16 cellular contexts compared by ENCODE assay signal in genomic region chrX:13044441-13044840, GRCh38. TPM values are rescaled to one million over a fixed set of nuclear protein-coding genes. Genes with fewer than 3 reads are reported as not detected.
DNase-seq lines count a peak whose midpoint lies in the region; ATAC-seq and TF ChIP-seq lines count a peak whose summit lies in the region.
"Had no signal": no experiment of that assay in that cellular context is flagged by ENCODE, and none has a peak within 500 bp of the region (broad histone marks: within the 10 kb centered on the region; RNA-seq: fewer than 3 reads in every experiment).

Gene FAM9C, minus strand, starts transcription at chrX:13044620. Its CDS starts 831 bp downstream, at chrX:13043789.

- H2AFZ ChIP-seq in OCI-LY7 (ENCODE audit: low read length) = peak within 1 kb of the TSS; percentile 88
- H2AFZ ChIP-seq: GM23248 had no signal

- no peaks in the 10 kb centered on the region for H4K20me1 ChIP-seq in OCI-LY7 (ENCODE audit: insufficient read depth, low read length)
- H4K20me1 ChIP-seq: BLaER1 treated with 17β-estradiol and CSF1 and Interleukin-3, amounts not matched to agents 10 nM and 100 nM had no signal

- peaks cover 2% of the 10 kb centered on the region for H3K36me3 Mint-ChIP-seq in activated naive CD8-positive, alpha-beta T cell
- no peaks in the 10 kb centered on the region for H3K36me3 Mint-ChIP-seq in activated naive CD8-positive, alpha-beta T cell treated with anti-CD3 and anti-CD28 coated beads, Interleukin-2, amount 50 U/mL, for 24 hours (ENCODE audit: low read depth)
- no peaks in the 10 kb centered on the region for H3K36me3 Mint-ChIP-seq in activated naive CD4-positive, alpha-beta T cell treated with anti-CD3 and anti-CD28 coated beads for 36 hours (ENCODE audit: low read depth)
- H3K36me3 Mint-ChIP-seq: CD4-positive, CD25-positive, alpha-beta regulatory T cell had no signal

- peak within 1 kb of the TSS; percentile 41 for H3K27ac Mint-ChIP-seq in activated naive CD8-positive, alpha-beta T cell
- no peak within 1 kb of the TSS for H3K27ac Mint-ChIP-seq in activated naive CD8-positive, alpha-beta T cell treated with anti-CD3 and anti-CD28 coated beads, Interleukin-2, amount 50 U/mL, for 24 hours
- no peak within 1 kb of the TSS for H3K27ac Mint-ChIP-seq in activated naive CD4-positive, alpha-beta T cell treated with anti-CD3 and anti-CD28 coated beads for 36 hours

- H3K4me1 ChIP-seq in OCI-LY7 (ENCODE audit: insufficient read depth, low read length, poor library complexity, severe bottlenecking) = peaks cover 21% of the 10 kb centered on the region

- H3K9me2 ChIP-seq in OCI-LY7 (ENCODE audit: insufficient read depth, low read length) = no peaks in the 10 kb centered on the region

- no peaks in the 10 kb centered on the region for H3K79me2 ChIP-seq in OCI-LY7 (ENCODE audit: insufficient read depth, low read depth, low read length)

- H3K27ac ChIP-seq in OCI-LY7 (ENCODE audit: low read depth, low read length, poor library complexity, severe bottlenecking) = no peak within 1 kb of the TSS
- H3K27ac ChIP-seq: GM23248 had no signal

- H3K4me3 ChIP-seq in OCI-LY7 (ENCODE audit: low read depth, low read length, poor library complexity, severe bottlenecking) = no peak within 1 kb of the TSS
- H3K4me3 ChIP-seq: BLaER1 treated with 17β-estradiol and CSF1 and Interleukin-3, amounts not matched to agents 10 nM and 100 nM; GM23248 had no signal

- ATAC-seq in activated naive CD8-positive, alpha-beta T cell treated with anti-CD3 and anti-CD28 coated beads, Interleukin-2, amount 50 U/mL, for 24 hours = no peak
- ATAC-seq in esophagus mucosa (peak; percentile 17), omental fat pad (ENCODE audit: low FRiP score) (peak; percentile 44), HG03432 (IDR thresholded peaks at IDR 0.05; ENCODE audit: unreplicated experiment) (no peak), GM19328 (IDR thresholded peaks at IDR 0.05; ENCODE audit: unreplicated experiment) (no peak)
- ATAC-seq: HepG2 had no signal

- H3K4me2 ChIP-seq in OCI-LY7 (ENCODE audit: low read length) = peak within 1 kb of the TSS; percentile 51

- no peaks in the 10 kb centered on the region for H3K36me3 ChIP-seq in OCI-LY7 (ENCODE audit: insufficient read depth, low read length)
- H3K36me3 ChIP-seq: BLaER1 treated with 17β-estradiol and CSF1 and Interleukin-3, amounts not matched to agents 10 nM and 100 nM had no signal

- POLR2A ChIA-PET in OCI-LY7 (lab: Charles Lee) = interaction anchor here (0.6 kb wide), 1 partner anchor 19 kb away, joined by 10 read pairs; no protein-coding TSS in a partner anchor

- TF ChIP-seq CTCF in OCI-LY7 (conservative IDR thresholded peaks at IDR 0.05; ENCODE audit: low read length) (no peak), omental fat pad (IDR thresholded peaks at IDR 0.05) (no peak)

- H3K9me3 ChIP-seq in OCI-LY7 (ENCODE audit: low read length) = no peaks in the 10 kb centered on the region

- no peaks in the 10 kb centered on the region for H3K27me3 Mint-ChIP-seq in activated naive CD8-positive, alpha-beta T cell
- no peaks in the 10 kb centered on the region for H3K27me3 Mint-ChIP-seq in activated naive CD8-positive, alpha-beta T cell treated with anti-CD3 and anti-CD28 coated beads, Interleukin-2, amount 50 U/mL, for 24 hours
- no peaks in the 10 kb centered on the region for H3K27me3 Mint-ChIP-seq in activated naive CD4-positive, alpha-beta T cell treated with anti-CD3 and anti-CD28 coated beads for 36 hours (ENCODE audit: low read depth)
- H3K27me3 Mint-ChIP-seq: CD4-positive, CD25-positive, alpha-beta regulatory T cell had no signal

- intact Hi-C loops in OCI-LY7 (cut with micrococcal nuclease; ENCODE audit: unreplicated experiment) = no loop called here
- intact Hi-C loops in activated naive CD4-positive, alpha-beta T cell treated with anti-CD3 and anti-CD28 coated beads for 36 hours (cut with micrococcal nuclease) = no loop called here

- DNase-seq in activated naive CD8-positive, alpha-beta T cell treated with anti-CD3 and anti-CD28 coated beads, Interleukin-2, amount 50 U/mL, for 24 hours = no peak
- DNase-seq in OCI-LY7 (ENCODE audit: low spot score) (no peak), omental fat pad (ENCODE audit: low spot score) (no peak)
- no peak for DNase-seq in activated naive CD4-positive, alpha-beta T cell treated with anti-CD3 and anti-CD28 coated beads for 36 hours
- DNase-seq: ACHN; CD4-positive, CD25-positive, alpha-beta regulatory T cell; DMS53; GF-D8; GM23248 had no signal

- no peaks in the 10 kb centered on the region for H3K9me3 Mint-ChIP-seq in activated naive CD8-positive, alpha-beta T cell (ENCODE audit: low read depth)
- H3K9me3 Mint-ChIP-seq in activated naive CD8-positive, alpha-beta T cell treated with anti-CD3 and anti-CD28 coated beads, Interleukin-2, amount 50 U/mL, for 24 hours = no peaks in the 10 kb centered on the region
- H3K9me3 Mint-ChIP-seq in activated naive CD4-positive, alpha-beta T cell treated with anti-CD3 and anti-CD28 coated beads for 36 hours = no peaks in the 10 kb centered on the region
- H3K9me3 Mint-ChIP-seq: CD4-positive, CD25-positive, alpha-beta regulatory T cell had no signal

- peaks cover 43% of the 10 kb centered on the region for H3K4me1 Mint-ChIP-seq in activated naive CD8-positive, alpha-beta T cell (ENCODE audit: low read depth)
- H3K4me1 Mint-ChIP-seq in activated naive CD8-positive, alpha-beta T cell treated with anti-CD3 and anti-CD28 coated beads, Interleukin-2, amount 50 U/mL, for 24 hours = peaks cover 49% of the 10 kb centered on the region
- H3K4me1 Mint-ChIP-seq in activated naive CD4-positive, alpha-beta T cell treated with anti-CD3 and anti-CD28 coated beads for 36 hours (ENCODE audit: low read depth) = peaks cover 47% of the 10 kb centered on the region

- CTCF ChIA-PET in OCI-LY7 (lab: Charles Lee; ENCODE audit: unreplicated experiment) = no interaction called here
- CTCF ChIA-PET in activated naive CD4-positive, alpha-beta T cell treated with anti-CD3 and anti-CD28 coated beads for 36 hours (lab: Charles Lee) = no interaction called here

- no TSS peak for BruUV-seq in OCI-LY7 (replicated peaks; lab: Mats Ljungman, UMichigan)

- H3K4me3 Mint-ChIP-seq in activated naive CD8-positive, alpha-beta T cell = no peak within 1 kb of the TSS
- no peak within 1 kb of the TSS for H3K4me3 Mint-ChIP-seq in activated naive CD8-positive, alpha-beta T cell treated with anti-CD3 and anti-CD28 coated beads, Interleukin-2, amount 50 U/mL, for 24 hours
- H3K4me3 Mint-ChIP-seq in activated naive CD4-positive, alpha-beta T cell treated with anti-CD3 and anti-CD28 coated beads for 36 hours = no peak within 1 kb of the TSS
- H3K4me3 Mint-ChIP-seq: CD4-positive, CD25-positive, alpha-beta regulatory T cell had no signal

RNA-seq across cellular contexts. Expression of gene FAM9C, which starts in this region (rescaled TPM):
- total RNA-seq in OCI-LY7 (2014; rRNA removed; shearing (Covaris generic)) = 0.13 TPM in 1 of 2 replicates, not detected in the other
- not detected in 2 replicates for total RNA-seq in OCI-LY7 (2022)
- total RNA-seq in esophagus mucosa = not detected
- not detected for total RNA-seq in omental fat pad
- not detected for total RNA-seq in activated naive CD4-positive, alpha-beta T cell treated with anti-CD3 and anti-CD28 coated beads for 36 hours
- total RNA-seq: A172; CD4-positive, CD25-positive, alpha-beta regulatory T cell; GM23248; HepG2 had no signal

Comparison
In these comparisons a context has a peak if more than half of its experiments do, and no peak if none do; other contexts are left out.
1. Peak in ATAC-seq in esophagus mucosa; RNA of the gene not detected or under 1 TPM.
2. Peak in ATAC-seq in omental fat pad; RNA of the gene not detected or under 1 TPM.